Comparison of ENCODE assay signal across 27 cellular contexts in the genomic region with DNA sequence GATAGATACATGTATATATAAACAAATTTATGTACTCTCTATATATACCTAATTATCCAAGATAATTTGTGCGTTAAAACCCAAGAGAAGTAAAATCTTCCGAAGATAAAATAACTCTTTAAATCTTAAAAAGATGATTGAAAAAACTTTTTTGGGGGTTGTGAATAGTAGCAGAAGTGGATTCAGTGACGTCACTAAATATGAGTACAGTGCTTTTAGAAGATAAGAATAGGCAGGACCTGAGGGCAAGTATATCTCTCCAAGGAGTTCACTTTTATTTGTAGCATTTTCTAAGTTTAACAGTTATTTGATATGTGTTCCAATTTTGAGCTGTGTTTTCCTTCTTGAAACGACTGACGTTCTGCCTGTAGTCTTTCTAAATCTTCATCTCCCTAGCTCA.
"Had no signal": no experiment of that assay in that cellular context is flagged by ENCODE, and none has a peak within 500 bp of the region (broad histone marks: within the 10 kb centered on the region; RNA-seq: fewer than 3 reads in every experiment).

No MANE protein-coding gene starts in this region.

- H3K9ac ChIP-seq: neural progenitor cell, parathyroid adenoma had no signal

- H2AFZ ChIP-seq: neural progenitor cell, parathyroid adenoma had no signal

- H3K4me3 ChIP-seq: neural progenitor cell, ovary, psoas muscle, skin epidermis, smooth muscle cell, spleen, suprapubic skin, testis, tibial artery, transverse colon, upper lobe of right lung, uterus had no signal

- ATAC-seq: natural killer cell; psoas muscle; right cardiac atrium; sciatic nerve; stimulated activated memory B cell treated with anti-CD40 and anti-IgM and Interleukin-4, amounts not matched to agents 10 μg/mL and 1 μg/mL and 100 μg/mL, for 72 hours; stimulated activated naive CD8-positive, alpha-beta T cell treated with anti-CD3 and anti-CD28 coated beads, Interleukin-15, amount 100 ng/mL, for 72 hours; stimulated activated naive CD8-positive, alpha-beta T cell treated with anti-CD3 and anti-CD28 coated beads, Interleukin-15, Interleukin-2, amounts not matched to agents 100 U/mL and 50 U/mL, for 24 hours; upper lobe of right lung had no signal

- H3K4me2 ChIP-seq: neural progenitor cell, smooth muscle cell had no signal

- H3K4me1 ChIP-seq: neural progenitor cell, parathyroid adenoma, psoas muscle, spleen, suprapubic skin, testis, tibial artery, transverse colon, upper lobe of right lung, uterus had no signal

- DNase-seq: natural killer cell; occipital lobe; ovary; posterior cingulate gyrus; psoas muscle; right cardiac atrium; spleen; stimulated activated CD4-positive, alpha-beta T cell treated with anti-CD3 and anti-CD28 coated beads, Interleukin-12 subunit alpha, Interleukin-12 subunit beta, amount 100 ng/mL, for 4 hours; stimulated activated CD4-positive, alpha-beta T cell treated with anti-CD3 and anti-CD28 coated beads, Interleukin-1b, Interleukin-23, amount 100 ng/mL, for 48 hours; stimulated activated CD4-positive, alpha-beta T cell treated with anti-CD3 and anti-CD28 coated beads, Interleukin-4, amount 100 ng/mL, for 1 hour; stimulated activated CD4-positive, alpha-beta T cell treated with anti-CD3 and anti-CD28 coated beads, Interleukin-4, amount 100 ng/mL, for 4 hours; stimulated activated CD8-positive, alpha-beta memory T cell treated with anti-CD3 and anti-CD28 coated beads, Interleukin-4, amount 100 ng/mL, for 48 hours; stimulated activated naive CD4-positive, alpha-beta T cell; stimulated activated naive CD8-positive, alpha-beta T cell treated with anti-CD3 and anti-CD28 coated beads, Interleukin-15, amount 100 ng/mL, for 72 hours; stimulated activated naive CD8-positive, alpha-beta T cell treated with anti-CD3 and anti-CD28 coated beads, Interleukin-15, Interleukin-2, amounts not matched to agents 100 U/mL and 50 U/mL, for 24 hours; testis; tibial artery; transverse colon; upper lobe of right lung; uterus had no signal

- H3K27me3 ChIP-seq: neural progenitor cell, ovary, spleen, suprapubic skin, testis, tibial artery, transverse colon, upper lobe of right lung, uterus had no signal

- H3K27ac ChIP-seq: neural progenitor cell, ovary, parathyroid adenoma, psoas muscle, skin epidermis, spleen, suprapubic skin, testis, tibial artery, transverse colon, upper lobe of right lung, uterus had no signal

- H3K79me2 ChIP-seq: parathyroid adenoma had no signal

- H3K9me3 ChIP-seq: ovary, psoas muscle, spleen, suprapubic skin, testis, tibial artery, transverse colon, upper lobe of right lung, uterus had no signal

- H3K36me3 ChIP-seq: neural progenitor cell, ovary, spleen, suprapubic skin, tibial artery, transverse colon, upper lobe of right lung, uterus had no signal
